In genomic region chr7:46819819-46820218, GRCh38 we compare ENCODE assay signal across 6 cellular contexts.
"Had no signal": no experiment of that assay in that cellular context is flagged by ENCODE, and none has a peak within 500 bp of the region (broad histone marks: within the 10 kb centered on the region; RNA-seq: fewer than 3 reads in every experiment).

No MANE protein-coding gene starts in this region.

- H3K4me2 ChIP-seq: KMS-11 had no signal

- H3K9ac ChIP-seq: KMS-11 had no signal

- FAIRE-seq: HTR-8/SVneo had no signal

- H3K27ac ChIP-seq: HL-60, KMS-11 had no signal

- DNase-seq: IMR-90, KBM-7, KG1 had no signal
